In the genomic region with DNA sequence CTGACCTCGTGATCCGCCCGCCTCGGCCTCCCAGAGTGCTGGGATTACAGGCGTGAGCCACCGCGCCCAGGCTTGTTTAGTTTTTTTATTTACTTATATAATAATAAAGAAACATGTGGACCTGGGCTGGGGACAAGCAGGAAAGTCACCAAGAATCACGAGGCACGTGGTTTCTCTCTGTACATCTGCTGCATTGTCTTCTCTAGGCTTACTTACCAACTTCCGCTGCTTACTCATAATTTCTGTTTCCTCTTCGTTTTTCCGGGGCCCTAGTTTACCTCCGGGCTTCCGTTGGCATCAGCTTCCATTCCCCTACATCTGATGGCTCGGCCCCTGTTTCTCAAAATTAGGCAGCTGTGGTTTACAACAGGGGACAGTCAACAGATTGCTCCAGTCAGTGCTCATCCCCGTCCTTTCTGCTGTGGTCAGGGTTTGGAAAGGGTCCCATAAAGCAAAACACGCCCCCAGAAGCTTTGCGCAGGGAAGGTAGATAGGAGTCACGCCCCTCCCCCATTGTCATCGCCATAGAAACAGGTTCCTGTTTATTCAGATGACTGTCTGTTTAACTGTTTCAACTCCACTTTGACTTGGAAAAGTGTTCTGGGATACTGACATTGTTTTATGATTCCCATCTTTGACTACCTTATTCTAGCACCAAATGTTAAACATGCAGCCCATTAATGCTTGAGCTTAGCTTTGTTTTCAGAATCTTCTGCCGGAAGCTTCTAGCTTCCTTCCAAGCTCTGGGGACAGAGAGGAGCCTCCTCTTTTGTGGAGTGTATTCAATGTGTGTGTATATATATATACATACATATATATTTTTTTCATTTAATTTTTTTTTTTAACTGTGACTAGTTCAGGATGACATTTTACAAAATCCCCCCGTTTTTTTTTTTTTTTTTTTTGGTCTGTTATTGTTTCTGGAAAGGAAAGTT, we compare ENCODE assay signal across 8 cellular contexts. TPM values are rescaled to one million over a fixed set of nuclear protein-coding genes. Genes with fewer than 3 reads are reported as not detected.
A peak's percentile ranks its signal among the peaks of the same experiment; 100 is the strongest.
DNase-seq lines count a peak whose midpoint lies in the region; ATAC-seq and TF ChIP-seq lines count a peak whose summit lies in the region.

No MANE protein-coding gene starts in this region.

- H3K4me3 ChIP-seq in GM06990 (replicated peaks; ENCODE audit: low read depth, low read length) (0 out of 2 replicates have a peak overlapping the region, but pooled peaks have one; percentile 15), vagina (peak overlapping the region in 1 of 2 donors; percentile 23)

- no peaks in the 10 kb centered on the region for H3K4me1 ChIP-seq in vagina

- TF ChIP-seq CTCF in GM06990 (IDR thresholded peaks at IDR 0.05; ENCODE audit: insufficient read depth, low read length, poor library complexity, severe bottlenecking) (no peak), vagina (IDR thresholded peaks at IDR 0.05) (no peak)

- TF ChIP-seq POLR2A in Raji (IDR thresholded peaks at IDR 0.05; ENCODE audit: insufficient read depth, low read depth, low read length), result peak; percentile 56; the same call in 1 of the 2 replicates
- no peak for TF ChIP-seq POLR2A in vagina (IDR thresholded peaks at IDR 0.05)

- H3K9me3 Mint-ChIP-seq in activated T-helper 2 cell treated with anti-CD3 and anti-CD28 coated beads, Interferon-gamma antibody, Interleukin-2, Interleukin-4, amounts not matched to agents 10 μg/mL and 5 μg/mL and 100 μg/mL, durations not matched to agents 14 hours and 24 hours and 36 hours, result peaks cover 24% of the 10 kb centered on the region

- H3K27me3 ChIP-seq in GM06990 (replicated peaks; ENCODE audit: control insufficient read depth, insufficient read depth, low read length) (no peaks in the 10 kb centered on the region), vagina (no peaks in the 10 kb centered on the region)

- H3K4me1 Mint-ChIP-seq in activated T-helper 2 cell treated with anti-CD3 and anti-CD28 coated beads, Interferon-gamma antibody, Interleukin-2, Interleukin-4, amounts not matched to agents 10 μg/mL and 5 μg/mL and 100 μg/mL, durations not matched to agents 14 hours and 24 hours and 36 hours (ENCODE audit: low read depth), result peaks cover 19% of the 10 kb centered on the region

- H3K36me3 Mint-ChIP-seq in activated T-helper 2 cell treated with anti-CD3 and anti-CD28 coated beads, Interferon-gamma antibody, Interleukin-2, Interleukin-4, amounts not matched to agents 10 μg/mL and 5 μg/mL and 100 μg/mL, durations not matched to agents 14 hours and 24 hours and 36 hours (ENCODE audit: low read depth), result peaks cover 14% of the 10 kb centered on the region

- DNase-seq in GM06990 (ENCODE audit: extremely low read depth, insufficient read length) (peak; percentile 53), Right ventricle myocardium inferior (ENCODE audit: missing footprints) (peak; percentile 79), renal cortical epithelial cell (ENCODE audit: low read depth) (peak; percentile 55), vagina (ENCODE audit: extremely low spot score in 2 of 2) (no peak), NCI-H1092 treated with DMSO at 0.1 percent for 48 hours (lab: John Stamatoyannopoulos, UW) (no peak)
- DNase-seq in activated T-helper 2 cell treated with anti-CD3 and anti-CD28 coated beads, Interferon-gamma antibody, Interleukin-2, Interleukin-4, amounts not matched to agents 10 μg/mL and 5 μg/mL and 100 μg/mL, durations not matched to agents 14 hours and 24 hours and 36 hours (ENCODE audit: low spot score), result peak; percentile 71

- H3K27ac ChIP-seq in vagina, result peak overlapping the region; percentile 36

- peak overlapping the region; percentile 95 for H3K27ac Mint-ChIP-seq in activated T-helper 2 cell treated with anti-CD3 and anti-CD28 coated beads, Interferon-gamma antibody, Interleukin-2, Interleukin-4, amounts not matched to agents 10 μg/mL and 5 μg/mL and 100 μg/mL, durations not matched to agents 14 hours and 24 hours and 36 hours

- intact Hi-C loops in activated T-helper 2 cell treated with anti-CD3 and anti-CD28 coated beads, Interferon-gamma antibody, Interleukin-2, Interleukin-4, amounts not matched to agents 10 μg/mL and 5 μg/mL and 100 μg/mL, durations not matched to agents 14 hours and 24 hours and 36 hours (cut with micrococcal nuclease), result loop anchor here (1.0 kb wide), 3 partner anchors 15 to 198 kb away; no protein-coding TSS in a partner anchor
- intact Hi-C loops in Right ventricle myocardium inferior (cut with DNase I), result no loop called here
- intact Hi-C loops in vagina (cut with DNase I), result no loop called here

- no peaks in the 10 kb centered on the region for H3K27me3 Mint-ChIP-seq in activated T-helper 2 cell treated with anti-CD3 and anti-CD28 coated beads, Interferon-gamma antibody, Interleukin-2, Interleukin-4, amounts not matched to agents 10 μg/mL and 5 μg/mL and 100 μg/mL, durations not matched to agents 14 hours and 24 hours and 36 hours (ENCODE audit: low read depth)

- no peaks in the 10 kb centered on the region for H3K9me3 ChIP-seq in vagina

- ATAC-seq in HG02763 (IDR thresholded peaks at IDR 0.05; ENCODE audit: unreplicated experiment) (peak; percentile 34), Right ventricle myocardium inferior (peak; percentile 76)

- H3K4me3 Mint-ChIP-seq in activated T-helper 2 cell treated with anti-CD3 and anti-CD28 coated beads, Interferon-gamma antibody, Interleukin-2, Interleukin-4, amounts not matched to agents 10 μg/mL and 5 μg/mL and 100 μg/mL, durations not matched to agents 14 hours and 24 hours and 36 hours (ENCODE audit: low read depth), result peak overlapping the region; percentile 69

- H3K36me3 ChIP-seq in GM06990 (ENCODE audit: control insufficient read depth, insufficient read depth, low read length) (no peaks in the 10 kb centered on the region), vagina (no peaks in the 10 kb centered on the region)

RNA-seq across cellular contexts. Expression of a gene that starts 32.0 kb away (rescaled TPM):
- 0.05 TPM in 1 of 2 replicates, not detected in the other for total RNA-seq in activated T-helper 2 cell treated with anti-CD3 and anti-CD28 coated beads, Interferon-gamma antibody, Interleukin-2, Interleukin-4, amounts not matched to agents 10 μg/mL and 5 μg/mL and 100 μg/mL, durations not matched to agents 14 hours and 24 hours and 36 hours
- total RNA-seq in Right ventricle myocardium inferior (122 TPM), renal cortical epithelial cell (0.05 TPM in 1 of 2 replicates, not detected in the other), vagina (0.49 TPM)

RNA-seq across cellular contexts. Expression of a gene that starts 50.7 kb away (rescaled TPM):
- total RNA-seq in activated T-helper 2 cell treated with anti-CD3 and anti-CD28 coated beads, Interferon-gamma antibody, Interleukin-2, Interleukin-4, amounts not matched to agents 10 μg/mL and 5 μg/mL and 100 μg/mL, durations not matched to agents 14 hours and 24 hours and 36 hours, result 36.0 and 43.6 TPM in 2 replicates
- 143 TPM for total RNA-seq in Right ventricle myocardium inferior
- 55.7 and 151 TPM in 2 replicates for total RNA-seq in renal cortical epithelial cell
- 132 TPM for total RNA-seq in vagina

Comparison
In these comparisons a context has a peak if more than half of its experiments do, and no peak if none do; other contexts are left out.
1. DNase-seq: peak in GM06990 (single experiment), activated T-helper 2 cell treated with anti-CD3 and anti-CD28 coated beads, Interferon-gamma antibody, Interleukin-2, Interleukin-4, amounts not matched to agents 10 μg/mL and 5 μg/mL and 100 μg/mL, durations not matched to agents 14 hours and 24 hours and 36 hours (single experiment), Right ventricle myocardium inferior (single experiment) and renal cortical epithelial cell (single experiment); none in vagina (0 of 2) and NCI-H1092 treated with DMSO at 0.1 percent for 48 hours (single experiment).
2. RNA of a gene that starts 32.0 kb away (total RNA-seq): 122 TPM in Right ventricle myocardium inferior (single experiment); 0.49 TPM in vagina (single experiment), 0.05 TPM in renal cortical epithelial cell and 0.05 TPM in activated T-helper 2 cell treated with anti-CD3 and anti-CD28 coated beads, Interferon-gamma antibody, Interleukin-2, Interleukin-4, amounts not matched to agents 10 μg/mL and 5 μg/mL and 100 μg/mL, durations not matched to agents 14 hours and 24 hours and 36 hours; every median in the first group is over 10 times any median in the second.